Comparison of ENCODE assay signal across 1 cellular context in genomic region chr7:1541431-1542162, GRCh38.
TF ChIP-seq lines count a peak whose summit lies in the region.

No MANE protein-coding gene starts in this region.

TF ChIP-seq in HepG2, 621 proteins besides CTCF, POLR2A, EP300 and RAD21:
- 0 out of 2 replicates have a peak, but pooled peaks have one; percentile 28 for TF ChIP-seq ZNF232 (CRISPR knock-in tag; IDR thresholded peaks at IDR 0.05; ENCODE audit: borderline replicate concordance)
- TF ChIP-seq PHF21A (CRISPR knock-in tag; IDR thresholded peaks at IDR 0.05) = no peak
- 0 out of 2 replicates have a peak, but pooled peaks have one; percentile 14 for TF ChIP-seq POLR2AphosphoS2 (IDR thresholded peaks at IDR 0.05; ENCODE audit: low read depth, low read length)
- no peak for TF ChIP-seq MXD4 (CRISPR knock-in tag; IDR thresholded peaks at IDR 0.05)
- 0 out of 2 replicates have a peak, but pooled peaks have one; percentile 2 for TF ChIP-seq POLR2G (IDR thresholded peaks at IDR 0.05; ENCODE audit: low read depth, low read length)
- TF ChIP-seq RBFOX2 (IDR thresholded peaks at IDR 0.05; ENCODE audit: low read depth, low read length) = peak; percentile 15; the same call in 1 of the 2 replicates
- no peak for TF ChIP-seq HCFC1 (IDR thresholded peaks at IDR 0.05; ENCODE audit: low read depth, low read length)
- TF ChIP-seq KDM2A (CRISPR knock-in tag; IDR thresholded peaks at IDR 0.05; ENCODE audit: borderline replicate concordance, low read depth) = 0 out of 2 replicates have a peak, but pooled peaks have one; percentile 24
- TF ChIP-seq IKZF4 (CRISPR knock-in tag; IDR thresholded peaks at IDR 0.05; ENCODE audit: borderline replicate concordance, low read depth, not compliant biosample characterization) = no peak
- TF ChIP-seq AGO2 (optimal IDR thresholded peaks at IDR 0.05; ENCODE audit: low read depth, low read length) = peak; percentile 86
- no peak for TF ChIP-seq KDM3A (CRISPR knock-in tag; IDR thresholded peaks at IDR 0.05; ENCODE audit: low read depth)
- TF ChIP-seq MAZ (IDR thresholded peaks at IDR 0.05; ENCODE audit: borderline replicate concordance, low read depth, low read length) = no peak
- no peak for TF ChIP-seq MAZ (CRISPR knock-in tag; IDR thresholded peaks at IDR 0.05; ENCODE audit: low read depth)
- no peak for TF ChIP-seq MBNL3 (CRISPR knock-in tag; conservative IDR thresholded peaks at IDR 0.05)
- TF ChIP-seq HNRNPH1 (optimal IDR thresholded peaks at IDR 0.05; ENCODE audit: low read depth, low read length) = peak; percentile 14
- no peak for TF ChIP-seq STAT5B (CRISPR knock-in tag; IDR thresholded peaks at IDR 0.05)
- TF ChIP-seq DPF2 (CRISPR knock-in tag; IDR thresholded peaks at IDR 0.05; ENCODE audit: borderline replicate concordance, low read depth) = no peak
- peak; percentile 23; the same call in 1 of the 2 replicates for TF ChIP-seq AKAP8 (CRISPR knock-in tag; IDR thresholded peaks at IDR 0.05)
